Comparison of ENCODE assay signal across 14 cellular contexts in the genomic region with DNA sequence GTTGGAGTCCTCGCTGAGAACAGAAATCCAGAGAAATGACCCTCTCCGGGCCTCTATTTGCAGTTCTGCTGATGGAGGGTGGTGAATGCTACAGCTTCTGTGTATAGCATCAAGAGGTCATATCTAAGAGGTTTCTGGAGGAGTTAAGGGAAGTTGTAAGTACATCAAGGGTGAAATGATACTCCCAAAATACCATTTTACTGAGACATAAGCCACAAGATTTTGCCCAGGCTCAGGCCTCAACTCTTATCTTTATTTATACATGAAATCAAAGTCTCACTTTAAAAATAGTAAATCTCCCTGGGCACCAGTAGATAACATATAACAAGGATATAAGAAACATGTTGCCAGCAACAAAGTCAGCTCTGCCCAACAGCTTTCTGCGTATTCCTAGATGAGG. TPM values are rescaled to one million over a fixed set of nuclear protein-coding genes. Genes with fewer than 3 reads are reported as not detected.
DNase-seq lines count a peak whose midpoint lies in the region; ATAC-seq, FAIRE-seq and TF ChIP-seq lines count a peak whose summit lies in the region.
"Had no signal": no experiment of that assay in that cellular context is flagged by ENCODE, and none has a peak within 500 bp of the region (broad histone marks: within the 10 kb centered on the region; RNA-seq: fewer than 3 reads in every experiment).

No MANE protein-coding gene starts in this region.

- H3K56ac ChIP-seq in IMR-90 (ENCODE audit: extremely low read depth, insufficient read depth, low read length) = no peak overlapping the region

- peaks cover 7% of the 10 kb centered on the region for H3K4me1 ChIP-seq in IMR-90 (ENCODE audit: control insufficient read depth, insufficient read depth, low read length)
- peaks cover 4% of the 10 kb centered on the region for H3K4me1 ChIP-seq in astrocyte (ENCODE audit: insufficient read depth, low read length)
- H3K4me1 ChIP-seq in neutrophil (ENCODE audit: control insufficient read depth in 1 of 2, insufficient read depth in 1 of 2, low read depth in 1 of 2, low read length in 1 of 2) = peaks cover 6% of the 10 kb centered on the region in 2 experiments

- H2BK5ac ChIP-seq in IMR-90 (ENCODE audit: low read depth, low read length, poor library complexity, severe bottlenecking) = no peak overlapping the region

- no peak overlapping the region for H4K91ac ChIP-seq in IMR-90 (ENCODE audit: insufficient read depth, low read depth, low read length)

- no peaks in the 10 kb centered on the region for H3K27me3 Mint-ChIP-seq in astrocyte (ENCODE audit: low read depth, unreplicated experiment)

- WGBS in IMR-90 (ENCODE audit: extremely low coverage in 2 of 2, insufficient read length in 1 of 2), 2 experiments = no CpG with 5 or more reads among the region's 3 CpGs

- dilution Hi-C loops in IMR-90 (cut with HindIII; ENCODE audit: low sequenced_read_pairs, unreplicated experiment) = no loop called here

- H3K9me3 ChIP-seq in IMR-90 (ENCODE audit: control insufficient read depth, insufficient read depth, low read length) = no peaks in the 10 kb centered on the region
- no peaks in the 10 kb centered on the region for H3K9me3 ChIP-seq in astrocyte (ENCODE audit: insufficient read depth, low read depth, low read length)
- H3K9me3 ChIP-seq in neutrophil = no peaks in the 10 kb centered on the region
- H3K9me3 ChIP-seq: stomach had no signal

- H3K4me2 ChIP-seq in IMR-90 (ENCODE audit: low read depth, low read length) = no peak overlapping the region
- H3K4me2 ChIP-seq in astrocyte (ENCODE audit: low read length) = no peak overlapping the region

- no peak overlapping the region for H3K4ac ChIP-seq in IMR-90 (ENCODE audit: low read depth, low read length)

- peaks cover 3% of the 10 kb centered on the region; the same call in 1 of the 2 replicates for H4K20me1 ChIP-seq in IMR-90 (ENCODE audit: insufficient read depth, low read length)
- H4K20me1 ChIP-seq in astrocyte (ENCODE audit: insufficient read depth, low read length) = peaks cover 6% of the 10 kb centered on the region

- peaks cover 10 to 56% of the 10 kb centered on the region in 2 experiments for H3K79me1 ChIP-seq in IMR-90 (ENCODE audit: low read depth in 1 of 2, low read length in 2 of 2)

- no peak for TF ChIP-seq RAD21 in IMR-90 (IDR thresholded peaks at IDR 0.05; ENCODE audit: low read length)

- peaks cover 17% of the 10 kb centered on the region for H3K9me1 ChIP-seq in IMR-90 (ENCODE audit: insufficient read depth, low read length)

- BruUV-seq in IMR-90 (replicated peaks; lab: Mats Ljungman, UMichigan) = no TSS peak

- H3K4me3 ChIP-seq in IMR-90 (ENCODE audit: insufficient read depth, low read depth, low read length) = no peak overlapping the region
- H3K4me3 ChIP-seq in astrocyte (ENCODE audit: insufficient read depth, low read depth, low read length) = no peak overlapping the region
- H3K4me3 ChIP-seq in neutrophil (ENCODE audit: low read depth in 1 of 2, low read length in 1 of 2) = no peak overlapping the region
- H3K4me3 ChIP-seq: stomach had no signal

- H3K27ac Mint-ChIP-seq in astrocyte (ENCODE audit: unreplicated experiment) = no peak overlapping the region

- H2BK20ac ChIP-seq in IMR-90 (ENCODE audit: low read depth, low read length) = no peak overlapping the region

- no peak overlapping the region for H4K8ac ChIP-seq in IMR-90 (ENCODE audit: low read depth in 2 of 2, low read length in 2 of 2)

- DNase-seq in EH (ENCODE audit: low read depth) = peak; percentile 60
- DNase-seq in IMR-90 = peak; percentile 70
- DNase-seq in astrocyte (ENCODE audit: low read depth) = peak; percentile 64
- DNase-seq in SIG-M5 (lab: John Stamatoyannopoulos, UW) = no peak
- no peak for DNase-seq in SKM-1 treated with dmso at 0.1 percent for 144 hours (lab: John Stamatoyannopoulos, UW; ENCODE audit: unreplicated experiment)
- DNase-seq: activated CD4-positive, CD25-positive, alpha-beta regulatory T cell treated with anti-CD3 and anti-CD28 coated beads, Interleukin-2, amount 50 U/mL, for 72 hours; central memory CD4-positive, alpha-beta T cell; HCEC 1CT; head of caudate nucleus; stomach had no signal

- TF ChIP-seq POLR2A in IMR-90 (IDR thresholded peaks at IDR 0.05; ENCODE audit: low read depth, low read length) = no peak

- no peak overlapping the region for H2AK5ac ChIP-seq in IMR-90 (ENCODE audit: low read depth, low read length)

- in situ Hi-C loops in IMR-90 (cut with MboI; ENCODE audit: low sequenced_read_pairs) = no loop called here

- H3K4me3 Mint-ChIP-seq in astrocyte (ENCODE audit: unreplicated experiment) = no peak overlapping the region

- no peak for FAIRE-seq in astrocyte (lab: Jason Lieb, UNC)
- FAIRE-seq: endothelial cell of umbilical vein had no signal

- peaks cover 11% of the 10 kb centered on the region for H3K36me3 Mint-ChIP-seq in astrocyte (ENCODE audit: low read depth, unreplicated experiment)

- H3K27ac ChIP-seq in IMR-90 (ENCODE audit: insufficient read depth, low read length) = no peak overlapping the region
- no peak overlapping the region for H3K27ac ChIP-seq in astrocyte (ENCODE audit: low read depth, low read length)
- peak overlapping the region; percentile 3 for H3K27ac ChIP-seq in neutrophil

- H2BK120ac ChIP-seq in IMR-90 (ENCODE audit: low read depth, low read length) = 0 out of 2 replicates have a peak overlapping the region, but pooled peaks have one; percentile 14

- no peak overlapping the region for H3K14ac ChIP-seq in IMR-90 (replicated peaks; ENCODE audit: low read depth, low read length)

- no peak overlapping the region for H4K5ac ChIP-seq in IMR-90 (ENCODE audit: low read depth, low read length)

- POLR2A ChIA-PET in IMR-90 (lab: Charles Lee; ENCODE audit: unreplicated experiment) = no interaction called here

- H3K23ac ChIP-seq in IMR-90 (ENCODE audit: low read depth, low read length) = no peak overlapping the region

- no peak for TF ChIP-seq CTCF in IMR-90 (conservative IDR thresholded peaks at IDR 0.05; ENCODE audit: low read depth, low read length)
- no peak for TF ChIP-seq CTCF in astrocyte (IDR thresholded peaks at IDR 0.05; ENCODE audit: insufficient read depth, low read depth, low read length)
- no peak for TF ChIP-seq CTCF in neutrophil (IDR thresholded peaks at IDR 0.05)

- no peak overlapping the region for H2AK9ac ChIP-seq in IMR-90 (replicated peaks; ENCODE audit: low read depth, low read length, poor library complexity)

- H3K79me2 ChIP-seq in astrocyte (ENCODE audit: insufficient read depth, low read length) = peaks cover 5% of the 10 kb centered on the region

- H3K36me3 ChIP-seq in IMR-90 (ENCODE audit: control insufficient read depth, insufficient read depth, low read length) = peaks cover 9% of the 10 kb centered on the region
- no peaks in the 10 kb centered on the region for H3K36me3 ChIP-seq in astrocyte (ENCODE audit: insufficient read depth, low read length)
- H3K36me3 ChIP-seq in neutrophil = peaks cover 83% of the 10 kb centered on the region

- H2BK15ac ChIP-seq in IMR-90 (ENCODE audit: low read depth, low read length) = no peak overlapping the region

- intact Hi-C loops in IMR-90 (cut with micrococcal nuclease) = no loop called here

- H3K9ac ChIP-seq in IMR-90 (ENCODE audit: low read depth, low read length) (no peak overlapping the region), astrocyte (ENCODE audit: low read length) (no peak overlapping the region)

- no peaks in the 10 kb centered on the region for H3K9me3 Mint-ChIP-seq in astrocyte (ENCODE audit: unreplicated experiment)

- H3K27me3 ChIP-seq in IMR-90 (ENCODE audit: control insufficient read depth, insufficient read depth, low read length) (no peaks in the 10 kb centered on the region), astrocyte (ENCODE audit: insufficient read depth, low read length) (no peaks in the 10 kb centered on the region), neutrophil (no peaks in the 10 kb centered on the region)
- H3K27me3 ChIP-seq: stomach had no signal

- ATAC-seq in IMR-90 (ENCODE audit: low read depth) (peak; percentile 80), GM18873 (IDR thresholded peaks at IDR 0.05; ENCODE audit: low FRiP score, unreplicated experiment) (no peak)
- ATAC-seq: sciatic nerve had no signal

- CTCF ChIA-PET in IMR-90 (lab: Yijun Ruan, JAX) = interaction anchor here (1.1 kb wide), 1 partner anchor 17 kb away, joined by 4 read pairs; no protein-coding TSS in a partner anchor

- H3K4me1 Mint-ChIP-seq in astrocyte (ENCODE audit: low read depth, unreplicated experiment) = peaks cover 12% of the 10 kb centered on the region

- H3K18ac ChIP-seq in IMR-90 (ENCODE audit: low read depth, low read length) = no peak overlapping the region

- H2AFZ ChIP-seq in IMR-90 (replicated peaks; ENCODE audit: low read length, poor library complexity) = no peak overlapping the region
- no peak overlapping the region for H2AFZ ChIP-seq in astrocyte (ENCODE audit: low read depth, low read length)

TF ChIP-seq in IMR-90, 13 proteins besides CTCF, POLR2A, EP300 and RAD21:
- TF ChIP-seq NFE2L2 (IDR thresholded peaks at IDR 0.05; ENCODE audit: low read depth, low read length) = no peak
- TF ChIP-seq FOS (IDR thresholded peaks at IDR 0.05; ENCODE audit: low read depth, low read length) = peak; percentile 21; the same call in 1 of the 2 replicates
- TF ChIP-seq SMC3 (IDR thresholded peaks at IDR 0.05; ENCODE audit: low read depth, low read length) = no peak
- TF ChIP-seq CHD1 (IDR thresholded peaks at IDR 0.05; ENCODE audit: low read depth, low read length) = no peak
- TF ChIP-seq CEBPB (IDR thresholded peaks at IDR 0.05; ENCODE audit: low read depth, low read length) = no peak
TF ChIP-seq in IMR-90: peak in this region for 1.

RNA-seq across cellular contexts. Expression of a gene that starts 40.4 kb away (rescaled TPM):
- total RNA-seq in IMR-90 (2012; rRNA removed) = 98.4 and 99.2 TPM in 2 replicates
- polyA plus RNA-seq in IMR-90 (2012; rRNA removed) = 13.8 and 15.2 TPM in 2 replicates
- 4.7 and 7.3 TPM in 2 replicates for polyA plus RNA-seq in IMR-90 (2012; cell fraction: cytosol; rRNA removed)
- 4.4 and 13.1 TPM in 2 replicates for polyA plus RNA-seq in IMR-90 (2012; cell fraction: nucleus; rRNA removed; ENCODE audit: low replicate concordance)
- total RNA-seq in astrocyte = 38.2 and 45.4 TPM in 2 replicates

Comparison
In these comparisons a context has a peak if more than half of its experiments do, and no peak if none do; other contexts are left out.
1. DNase-seq: peak in EH (single experiment), IMR-90 (single experiment) and astrocyte (single experiment); none in SIG-M5 (single experiment) and SKM-1 treated with dmso at 0.1 percent for 144 hours (single experiment).